Comparison of ENCODE assay signal across 18 cellular contexts in the genomic region with DNA sequence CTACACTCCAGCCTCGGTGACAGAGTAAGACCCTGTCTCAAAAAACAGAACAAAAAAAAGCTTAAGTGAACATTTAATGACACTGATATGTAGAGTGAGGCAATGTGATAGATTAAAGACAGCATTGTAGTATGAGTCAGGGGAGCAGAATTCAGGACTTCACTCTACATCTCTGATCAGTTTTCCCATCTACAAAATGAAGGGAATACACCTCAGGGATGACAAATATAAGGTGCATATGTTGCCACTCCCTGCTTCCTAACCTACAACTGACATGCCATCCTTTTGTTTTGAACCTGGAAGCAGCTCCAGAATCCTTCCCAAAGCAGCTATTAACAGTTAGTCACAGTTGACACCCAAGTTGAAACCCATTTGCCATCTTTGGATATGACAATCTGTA.
"Had no signal": no experiment of that assay in that cellular context is flagged by ENCODE, and none has a peak within 500 bp of the region (broad histone marks: within the 10 kb centered on the region; RNA-seq: fewer than 3 reads in every experiment).

No MANE protein-coding gene starts in this region.

- DNase-seq: effector CD4-positive, alpha-beta T cell; foreskin melanocyte; left colon; left ventricle myocardium superior; naive thymus-derived CD8-positive, alpha-beta T cell; sigmoid colon; small intestine; stimulated activated CD4-positive, alpha-beta T cell treated with anti-CD3 and anti-CD28 coated beads, Interleukin-12 subunit alpha, Interleukin-12 subunit beta, amount 100 ng/mL, for 4 hours; stimulated activated naive CD4-positive, alpha-beta T cell; stomach; substantia nigra; transverse colon had no signal

- H3K4me2 ChIP-seq: hepatocyte had no signal

- H3K36me3 ChIP-seq: neutrophil, right atrium auricular region, sigmoid colon, stomach, thoracic aorta, transverse colon had no signal

- H3K27me3 ChIP-seq: hepatocyte, neutrophil, right atrium auricular region, sigmoid colon, stomach, transverse colon had no signal

- H3K27ac ChIP-seq: coronary artery, hepatocyte, neutrophil, right atrium auricular region, sigmoid colon, stomach, thoracic aorta, transverse colon had no signal

- H3K4me3 ChIP-seq: coronary artery, hepatocyte, lung, right atrium auricular region, sigmoid colon, stomach, thoracic aorta, transverse colon had no signal

- H3K9me3 ChIP-seq: neutrophil, right atrium auricular region, sigmoid colon, stomach, thoracic aorta, transverse colon had no signal

- ATAC-seq: left colon; left ventricle myocardium superior; naive thymus-derived CD8-positive, alpha-beta T cell had no signal

- H2AFZ ChIP-seq: hepatocyte had no signal
